In genomic region chr9:116855881-116856662, GRCh38 we compare ENCODE assay signal across 18 cellular contexts.
DNase-seq lines count a peak whose midpoint lies in the region; ATAC-seq and TF ChIP-seq lines count a peak whose summit lies in the region.
"Had no signal": no experiment of that assay in that cellular context is flagged by ENCODE, and none has a peak within 500 bp of the region (broad histone marks: within the 10 kb centered on the region; RNA-seq: fewer than 3 reads in every experiment).

No MANE protein-coding gene starts in this region.

- H3K27me3 Mint-ChIP-seq in neural progenitor cell (ENCODE audit: insufficient read depth, low read depth): no peaks in the 10 kb centered on the region

- no peaks in the 10 kb centered on the region for H3K9me2 ChIP-seq in PC-3 (replicated peaks; ENCODE audit: low read length)

- no peaks in the 10 kb centered on the region for H3K36me3 Mint-ChIP-seq in neural progenitor cell

- no peaks in the 10 kb centered on the region for H3K4me1 Mint-ChIP-seq in neural progenitor cell
- H3K4me1 Mint-ChIP-seq: nephron progenitor cell had no signal

- H4K20me1 ChIP-seq in PC-3 (ENCODE audit: low read length) (no peaks in the 10 kb centered on the region), neural progenitor cell (ENCODE audit: low read depth) (no peaks in the 10 kb centered on the region)

- no peak overlapping the region for H3K4me3 Mint-ChIP-seq in neural progenitor cell
- H3K4me3 Mint-ChIP-seq: nephron progenitor cell; T-helper 1 cell treated with Interleukin-12 subunit alpha and Interleukin-12 subunit beta and Interleukin-4 antibody, amounts not matched to agents 30 μg/mL and 1 μg/mL, for 36 hours had no signal

- no peaks in the 10 kb centered on the region for H3K9me3 Mint-ChIP-seq in neural progenitor cell
- H3K9me3 Mint-ChIP-seq: nephron progenitor cell; T-helper 1 cell treated with Interleukin-12 subunit alpha and Interleukin-12 subunit beta and Interleukin-4 antibody, amounts not matched to agents 30 μg/mL and 1 μg/mL, for 36 hours had no signal

- H3F3A ChIP-seq in PC-3 (ENCODE audit: low read length, unreplicated experiment): no peaks in the 10 kb centered on the region
- peaks cover 4% of the 10 kb centered on the region for H3F3A ChIP-seq in neural progenitor cell (ENCODE audit: low read depth)

- H2AFZ ChIP-seq in PC-3 (ENCODE audit: low read length): no peak overlapping the region
- no peak overlapping the region for H2AFZ ChIP-seq in neural progenitor cell (replicated peaks)

- H3K27me3 ChIP-seq in PC-3 (ENCODE audit: low read length) (no peaks in the 10 kb centered on the region), neural progenitor cell (no peaks in the 10 kb centered on the region)
- H3K27me3 ChIP-seq: ascending aorta, sigmoid colon had no signal

- H3K4me3 ChIP-seq in PC-3 (ENCODE audit: low read length): no peak overlapping the region
- no peak overlapping the region for H3K4me3 ChIP-seq in foreskin fibroblast (ENCODE audit: low read depth in 1 of 2, low read length in 2 of 2)
- no peak overlapping the region for H3K4me3 ChIP-seq in neural progenitor cell
- H3K4me3 ChIP-seq: ascending aorta, heart left ventricle, sigmoid colon had no signal

- H3K4me1 ChIP-seq in PC-3 (ENCODE audit: insufficient read depth, low read length): peaks cover 8% of the 10 kb centered on the region; the same call in 1 of the 2 replicates
- H3K4me1 ChIP-seq in neural progenitor cell: no peaks in the 10 kb centered on the region
- H3K4me1 ChIP-seq: ascending aorta, heart left ventricle, sigmoid colon had no signal

- POLR2A ChIA-PET in PC-3 (lab: Charles Lee; ENCODE audit: unreplicated experiment): no interaction called here

- CTCF ChIA-PET in PC-3 (lab: Charles Lee): no interaction called here

- TF ChIP-seq CTCF in PC-3 (conservative IDR thresholded peaks at IDR 0.05; ENCODE audit: low read depth, low read length): no peak
- TF ChIP-seq CTCF in foreskin fibroblast (IDR thresholded peaks at IDR 0.05; ENCODE audit: low read depth, low read length): no peak
- no peak for TF ChIP-seq CTCF in neural progenitor cell (IDR thresholded peaks at IDR 0.05)

- intact Hi-C loops in PC-3 (cut with micrococcal nuclease): no loop called here

- H3K4me2 ChIP-seq in PC-3 (ENCODE audit: low read length): no peak overlapping the region; the same call in 1 of the 2 replicates
- H3K4me2 ChIP-seq in neural progenitor cell: no peak overlapping the region

- H3K9ac ChIP-seq in PC-3 (ENCODE audit: low read length) (no peak overlapping the region), neural progenitor cell (no peak overlapping the region)

- no peaks in the 10 kb centered on the region for H3K79me2 ChIP-seq in PC-3 (ENCODE audit: low read length)
- H3K79me2 ChIP-seq in neural progenitor cell (ENCODE audit: low read depth): no peaks in the 10 kb centered on the region

- BruUV-seq in PC-3 (replicated peaks; lab: Mats Ljungman, UMichigan): no TSS peak

- DNase-seq in NCI-H345 (lab: John Stamatoyannopoulos, UW) (peak; percentile 38), NCI-H345 treated with DMSO at 0.1 percent for 48 hours (lab: John Stamatoyannopoulos, UW; ENCODE audit: unreplicated experiment) (no peak), PC-3 (peak; percentile 58), glomerular visceral epithelial cell (ENCODE audit: extremely low spot score) (peak; percentile 12), SIG-M5 (lab: John Stamatoyannopoulos, UW) (no peak), foreskin fibroblast (no peak), neural progenitor cell (ENCODE audit: low spot score) (no peak)
- no peak for DNase-seq in stimulated activated CD4-positive, alpha-beta T cell treated with anti-CD3 and anti-CD28 coated beads, Interleukin-15, amount 100 ng/mL, for 24 hours
- DNase-seq: activated CD4-positive, alpha-beta T cell treated with anti-CD3 and anti-CD28 coated beads, Interleukin-2, amount 50 U/mL, for 1 hour; effector memory CD4-positive, alpha-beta T cell; heart left ventricle; Karpas-422; NCI-H2081 treated with DMSO at 0.1 percent for 48 hours; nephron progenitor cell; sigmoid colon had no signal

- ATAC-seq in PC-3: no peak
- ATAC-seq: heart left ventricle, Panc1 had no signal

- H3K27ac ChIP-seq in PC-3 (ENCODE audit: low read length) (peak overlapping the region; percentile 30; the same call in 1 of the 2 replicates), neural progenitor cell (no peak overlapping the region)
- H3K27ac ChIP-seq: ascending aorta, heart left ventricle, sigmoid colon had no signal

- H3K36me3 ChIP-seq in PC-3 (ENCODE audit: low read depth, low read length): no peaks in the 10 kb centered on the region
- H3K36me3 ChIP-seq in neural progenitor cell: no peaks in the 10 kb centered on the region
- H3K36me3 ChIP-seq: ascending aorta, heart left ventricle, sigmoid colon had no signal

- H3K9me3 ChIP-seq in PC-3 (ENCODE audit: low read length) (no peaks in the 10 kb centered on the region), neural progenitor cell (ENCODE audit: low read depth) (no peaks in the 10 kb centered on the region)
- H3K9me3 ChIP-seq: ascending aorta, heart left ventricle, sigmoid colon had no signal

- H3K27ac Mint-ChIP-seq in neural progenitor cell: no peak overlapping the region
- H3K27ac Mint-ChIP-seq: nephron progenitor cell; T-helper 1 cell treated with Interleukin-12 subunit alpha and Interleukin-12 subunit beta and Interleukin-4 antibody, amounts not matched to agents 30 μg/mL and 1 μg/mL, for 36 hours had no signal

Comparison
In these comparisons a context has a peak if more than half of its experiments do, and no peak if none do; other contexts are left out.
1. DNase-seq: peak in NCI-H345 (single experiment), PC-3 (single experiment) and glomerular visceral epithelial cell (single experiment); none in NCI-H345 treated with DMSO at 0.1 percent for 48 hours (single experiment), stimulated activated CD4-positive, alpha-beta T cell treated with anti-CD3 and anti-CD28 coated beads, Interleukin-15, amount 100 ng/mL, for 24 hours (single experiment), SIG-M5 (single experiment), foreskin fibroblast (0 of 2) and neural progenitor cell (single experiment).